In the genomic region with DNA sequence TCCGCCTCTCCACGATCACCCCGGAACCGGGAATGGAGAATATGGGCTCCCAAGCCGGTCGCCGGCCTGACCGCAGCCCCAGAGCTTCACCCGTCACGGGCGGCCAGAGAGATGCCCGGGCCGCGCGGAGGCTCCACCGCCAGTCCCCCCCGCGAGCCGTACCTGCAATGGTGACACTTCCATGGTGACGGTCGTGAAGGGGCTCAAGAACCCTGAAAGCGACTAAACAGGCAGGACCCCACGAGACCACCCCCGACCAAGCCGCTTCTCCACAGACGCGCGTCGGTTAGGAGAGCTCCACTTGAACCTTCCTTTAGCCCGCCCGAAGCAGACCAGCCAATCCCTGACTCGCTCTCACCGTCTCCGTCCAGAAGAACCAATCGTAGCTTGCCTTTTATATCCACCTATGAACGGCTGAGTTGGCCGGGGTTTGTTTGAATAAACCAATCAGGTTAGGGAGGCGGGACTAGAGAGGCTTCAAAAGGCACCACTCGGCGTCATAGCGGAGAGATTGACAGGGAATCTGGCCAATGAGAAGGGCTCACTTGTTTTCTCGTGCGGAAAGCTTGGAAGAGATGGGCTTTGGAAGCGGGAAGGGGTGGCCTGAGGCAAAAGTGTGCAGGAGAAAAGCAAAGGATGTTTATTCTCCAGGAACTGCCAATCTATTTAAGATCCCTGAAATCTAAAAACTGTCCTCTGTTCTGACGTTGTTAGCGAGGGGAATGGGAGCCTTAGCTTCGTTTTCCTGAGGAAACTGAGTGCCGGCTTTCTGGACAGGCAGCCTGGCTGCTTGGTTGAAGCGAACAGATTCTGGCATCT, we compare ENCODE assay signal across 8 cellular contexts. TPM values are rescaled to one million over a fixed set of nuclear protein-coding genes. Genes with fewer than 3 reads are reported as not detected.
DNase-seq lines count a peak whose midpoint lies in the region; ATAC-seq and TF ChIP-seq lines count a peak whose summit lies in the region.

TSS of gene TOP2A (minus strand) at position 288 of the 819 bp plus-strand sequence. CDS start at position 183, 105 bp downstream.

- 0 out of 2 replicates have a peak within 1 kb of the TSS, but pooled peaks have one; percentile 57 for H3K14ac ChIP-seq in IMR-90 (replicated peaks; ENCODE audit: low read depth, low read length)

- CTCF ChIA-PET in IMR-90 (lab: Yijun Ruan, JAX) = interaction anchor here (1.2 to 2.0 kb wide), 3 partner anchors 10 to 143 kb away, joined by 3 to 9 read pairs (median 5); no protein-coding TSS in a partner anchor
- CTCF ChIA-PET in OCI-LY7 (lab: Charles Lee; ENCODE audit: unreplicated experiment) = interaction anchor here (0.6 to 1.0 kb wide), 2 partner anchors 19 to 58 kb away, joined by 3 to 5 read pairs; no protein-coding TSS in a partner anchor

- peak within 1 kb of the TSS; percentile 78 for H3K56ac ChIP-seq in IMR-90 (ENCODE audit: extremely low read depth, insufficient read depth, low read length)

- H3K27me3 ChIP-seq in IMR-90 (ENCODE audit: control insufficient read depth, insufficient read depth, low read length) = no peaks in the 10 kb centered on the region

- H4K5ac ChIP-seq in IMR-90 (ENCODE audit: low read depth, low read length) = no peak within 1 kb of the TSS

- no peak for TF ChIP-seq CTCF in IMR-90 (conservative IDR thresholded peaks at IDR 0.05; ENCODE audit: low read depth, low read length)
- TF ChIP-seq CTCF in OCI-LY7 (conservative IDR thresholded peaks at IDR 0.05; ENCODE audit: low read length) = no peak

- H3K9me2 ChIP-seq in OCI-LY7 (ENCODE audit: insufficient read depth, low read length) = no peaks in the 10 kb centered on the region

- H4K91ac ChIP-seq in IMR-90 (ENCODE audit: insufficient read depth, low read depth, low read length) = peak within 1 kb of the TSS; percentile 70

- TF ChIP-seq POLR2A in IMR-90 (IDR thresholded peaks at IDR 0.05; ENCODE audit: low read depth, low read length) = peak; percentile 68; the same call in 1 of the 2 replicates

- dilution Hi-C loops in IMR-90 (cut with HindIII; ENCODE audit: low sequenced_read_pairs, unreplicated experiment) = no loop called here

- BruUV-seq in IMR-90 (replicated peaks; lab: Mats Ljungman, UMichigan) (no TSS peak), OCI-LY7 (replicated peaks; lab: Mats Ljungman, UMichigan) (no TSS peak)

- TF ChIP-seq RAD21 in IMR-90 (IDR thresholded peaks at IDR 0.05; ENCODE audit: low read length) = no peak

- H2AFZ ChIP-seq in IMR-90 (replicated peaks; ENCODE audit: low read length, poor library complexity) (peak within 1 kb of the TSS; percentile 96), OCI-LY7 (ENCODE audit: low read length) (peak within 1 kb of the TSS; percentile 99)

- H2AK9ac ChIP-seq in IMR-90 (replicated peaks; ENCODE audit: low read depth, low read length, poor library complexity) = peak within 1 kb of the TSS; percentile 75

- no peak within 1 kb of the TSS for H2BK15ac ChIP-seq in IMR-90 (ENCODE audit: low read depth, low read length)

- peaks cover 16% of the 10 kb centered on the region in 2 experiments for H3K79me1 ChIP-seq in IMR-90 (ENCODE audit: low read depth in 1 of 2, low read length in 2 of 2)

- H3K4me1 ChIP-seq in IMR-90 (ENCODE audit: control insufficient read depth, insufficient read depth, low read length) (no peaks in the 10 kb centered on the region), OCI-LY7 (ENCODE audit: insufficient read depth, low read length, poor library complexity, severe bottlenecking) (peaks cover 28% of the 10 kb centered on the region)

- H3K36me3 ChIP-seq in IMR-90 (ENCODE audit: control insufficient read depth, insufficient read depth, low read length) (no peaks in the 10 kb centered on the region), OCI-LY7 (ENCODE audit: insufficient read depth, low read length) (peaks cover 42% of the 10 kb centered on the region)

- peak within 1 kb of the TSS; percentile 16; the same call in 1 of the 2 replicates for H2BK120ac ChIP-seq in IMR-90 (ENCODE audit: low read depth, low read length)

- H3K23ac ChIP-seq in IMR-90 (ENCODE audit: low read depth, low read length) = peak within 1 kb of the TSS; percentile 65

- peak within 1 kb of the TSS; percentile 65 for H3K4me3 ChIP-seq in IMR-90 (ENCODE audit: insufficient read depth, low read depth, low read length)
- peak within 1 kb of the TSS; percentile 80 for H3K4me3 ChIP-seq in OCI-LY7 (ENCODE audit: low read depth, low read length, poor library complexity, severe bottlenecking)

- peak; percentile 94 for ATAC-seq in GM21529 (IDR thresholded peaks at IDR 0.05; ENCODE audit: unreplicated experiment)
- peak; percentile 98 for ATAC-seq in IMR-90 (ENCODE audit: low read depth)

- DNase-seq in DMS114 treated with DMSO at 0.1 percent for 48 hours (lab: John Stamatoyannopoulos, UW; ENCODE audit: unreplicated experiment) (peak; percentile 99), IMR-90 (peak; percentile 100), OCI-LY7 (ENCODE audit: low spot score) (peak; percentile 100), epidermal melanocyte (ENCODE audit: insufficient read length, low spot score) (peak; percentile 100), middle frontal gyrus (ENCODE audit: extremely low spot score, low spot score) (peak; percentile 99)
- peak; percentile 99 for DNase-seq in activated CD8-positive, alpha-beta memory T cell treated with anti-CD3 and anti-CD28 coated beads, Interleukin-2, amount 50 U/mL, for 48 hours
- peak; percentile 88 to 90 for DNase-seq in stimulated activated CD8-positive, alpha-beta memory T cell treated with anti-CD3 and anti-CD28 coated beads, Interleukin-2, amount 100 ng/mL, for 1 hour (ENCODE audit: low read depth in 2 of 2)

- peak within 1 kb of the TSS; percentile 44 for H2AK5ac ChIP-seq in IMR-90 (ENCODE audit: low read depth, low read length)

- H3K27ac ChIP-seq in IMR-90 (ENCODE audit: insufficient read depth, low read length) = peak within 1 kb of the TSS; percentile 31; the same call in 1 of the 2 replicates
- H3K27ac ChIP-seq in OCI-LY7 (ENCODE audit: low read depth, low read length, poor library complexity, severe bottlenecking) = peak within 1 kb of the TSS; percentile 74

- H4K8ac ChIP-seq in IMR-90 (ENCODE audit: low read depth in 2 of 2, low read length in 2 of 2) = peak within 1 kb of the TSS; percentile 30 to 86

- peak within 1 kb of the TSS; percentile 56 for H2BK5ac ChIP-seq in IMR-90 (ENCODE audit: low read depth, low read length, poor library complexity, severe bottlenecking)

- H3K9ac ChIP-seq in IMR-90 (ENCODE audit: low read depth, low read length) = peak within 1 kb of the TSS; percentile 56

- WGBS in IMR-90 (ENCODE audit: extremely low coverage in 2 of 2, insufficient read length in 1 of 2), 2 experiments = 0% methylated on average over 8 of the region's 49 CpGs; no CpG with 5 or more reads in 1 of the 2 experiments

- no peak within 1 kb of the TSS for H2BK20ac ChIP-seq in IMR-90 (ENCODE audit: low read depth, low read length)

- H3K4me2 ChIP-seq in IMR-90 (ENCODE audit: low read depth, low read length) (peak within 1 kb of the TSS; percentile 84), OCI-LY7 (ENCODE audit: low read length) (peak within 1 kb of the TSS; percentile 86)

- in situ Hi-C loops in IMR-90 (cut with MboI; ENCODE audit: low sequenced_read_pairs) = no loop called here

- H4K20me1 ChIP-seq in IMR-90 (ENCODE audit: insufficient read depth, low read length) = no peaks in the 10 kb centered on the region
- peaks cover 14% of the 10 kb centered on the region; the same call in 1 of the 2 replicates for H4K20me1 ChIP-seq in OCI-LY7 (ENCODE audit: insufficient read depth, low read length)

- H3K4ac ChIP-seq in IMR-90 (ENCODE audit: low read depth, low read length) = peak within 1 kb of the TSS; percentile 62

- no peak within 1 kb of the TSS for H3K18ac ChIP-seq in IMR-90 (ENCODE audit: low read depth, low read length)

- no peaks in the 10 kb centered on the region for H3K9me3 ChIP-seq in IMR-90 (ENCODE audit: control insufficient read depth, insufficient read depth, low read length)
- no peaks in the 10 kb centered on the region for H3K9me3 ChIP-seq in OCI-LY7 (ENCODE audit: low read length)

- POLR2A ChIA-PET in IMR-90 (lab: Charles Lee; ENCODE audit: unreplicated experiment) (interaction anchor here (0.6 to 1.5 kb wide), 3 partner anchors 9 to 118 kb away, joined by 3 to 4 read pairs (median 3); no protein-coding TSS in a partner anchor), OCI-LY7 (lab: Charles Lee) (interaction anchor here (0.7 to 1.2 kb wide), 8 partner anchors 10 to 181 kb away, joined by 3 to 4 read pairs (median 3); no protein-coding TSS in a partner anchor)

- H3K9me1 ChIP-seq in IMR-90 (ENCODE audit: insufficient read depth, low read length) = no peaks in the 10 kb centered on the region

- intact Hi-C loops in IMR-90 (cut with micrococcal nuclease) = no loop called here
- intact Hi-C loops in OCI-LY7 (cut with micrococcal nuclease; ENCODE audit: unreplicated experiment) = loop anchor here (2.0 to 5.0 kb wide), 2 partner anchors 15 to 61 kb away; no protein-coding TSS in a partner anchor

- peaks cover 48% of the 10 kb centered on the region for H3K79me2 ChIP-seq in OCI-LY7 (ENCODE audit: insufficient read depth, low read depth, low read length)

TF ChIP-seq in IMR-90, 13 proteins besides CTCF, POLR2A, EP300 and RAD21:
- TF ChIP-seq RFX5 (IDR thresholded peaks at IDR 0.05; ENCODE audit: low read depth, low read length) = no peak
- TF ChIP-seq FOS (IDR thresholded peaks at IDR 0.05; ENCODE audit: low read depth, low read length) = peak; percentile 88; the same call in 1 of the 2 replicates
- TF ChIP-seq MXI1 (IDR thresholded peaks at IDR 0.05; ENCODE audit: borderline replicate concordance, low read depth, low read length) = peak; percentile 71; the same call in 1 of the 2 replicates
- peak; percentile 73 for TF ChIP-seq BHLHE40 (IDR thresholded peaks at IDR 0.05; ENCODE audit: low read depth, low read length)
- TF ChIP-seq RCOR1 (IDR thresholded peaks at IDR 0.05; ENCODE audit: insufficient replicate concordance, low read length) = no peak

RNA-seq across cellular contexts. Expression of gene TOP2A, which starts in this region (rescaled TPM):
- total RNA-seq in IMR-90 (2012; rRNA removed) = 68.5 and 118 TPM in 2 replicates
- polyA plus RNA-seq in IMR-90 (2012; rRNA removed) = 40.2 and 43.4 TPM in 2 replicates
- 3.3 and 5.3 TPM in 2 replicates for polyA plus RNA-seq in IMR-90 (2012; cell fraction: cytosol; rRNA removed)
- 2.7 and 19.5 TPM in 2 replicates for polyA plus RNA-seq in IMR-90 (2012; cell fraction: nucleus; rRNA removed; ENCODE audit: low replicate concordance)
- total RNA-seq in OCI-LY7 (2014; rRNA removed; shearing (Covaris generic)) = 293 and 303 TPM in 2 replicates
- total RNA-seq in OCI-LY7 (2022) = 340 and 442 TPM in 2 replicates

Comparison
In these comparisons a context has a peak if more than half of its experiments do, and no peak if none do; other contexts are left out.
1. Peak in every context shown above with its lines: DNase-seq, ATAC-seq, H3K4me3 ChIP-seq and H3K27ac ChIP-seq.